In genomic region chr14:68293404-68293803, GRCh38 we compare ENCODE assay signal across 14 cellular contexts.
DNase-seq lines count a peak whose midpoint lies in the region; ATAC-seq lines count a peak whose summit lies in the region.
"Had no signal": no experiment of that assay in that cellular context is flagged by ENCODE, and none has a peak within 500 bp of the region (broad histone marks: within the 10 kb centered on the region; RNA-seq: fewer than 3 reads in every experiment).

No MANE protein-coding gene starts in this region.

- POLR2A ChIA-PET in activated CD4-positive, alpha-beta memory T cell treated with anti-CD3 and anti-CD28 coated beads for 36 hours (lab: Charles Lee): interaction anchor here (0.8 kb wide), 1 partner anchor 10 kb away, joined by 3 read pairs; no protein-coding TSS in a partner anchor
- POLR2A ChIA-PET in activated CD4-positive, alpha-beta memory T cell treated with anti-CD3 and anti-CD28 coated beads, Interleukin-2, amount 10 ng/mL, durations not matched to agents 7 days and 5 days (lab: Charles Lee): interaction anchor here (0.9 to 2.2 kb wide), 2 partner anchors 10 to 499 kb away, joined by 3 to 8 read pairs; no protein-coding TSS in a partner anchor

- H3K27ac Mint-ChIP-seq in activated CD4-positive, alpha-beta memory T cell treated with anti-CD3 and anti-CD28 coated beads for 36 hours: peak overlapping the region; percentile 29
- H3K27ac Mint-ChIP-seq in activated CD4-positive, alpha-beta memory T cell treated with anti-CD3 and anti-CD28 coated beads, Interleukin-2, amount 10 ng/mL, durations not matched to agents 7 days and 5 days: no peak overlapping the region
- H3K27ac Mint-ChIP-seq in T-helper 17 cell: peak overlapping the region; percentile 98

- H3K27me3 ChIP-seq in subcutaneous abdominal adipose tissue (ENCODE audit: control insufficient read depth in 5 of 5, insufficient read depth in 4 of 5, low read length in 5 of 5): no peaks in the 10 kb centered on the region
- H3K27me3 ChIP-seq: heart right ventricle had no signal

- H3K27me3 Mint-ChIP-seq in activated CD4-positive, alpha-beta memory T cell treated with anti-CD3 and anti-CD28 coated beads for 36 hours: no peaks in the 10 kb centered on the region
- no peaks in the 10 kb centered on the region for H3K27me3 Mint-ChIP-seq in activated CD4-positive, alpha-beta memory T cell treated with anti-CD3 and anti-CD28 coated beads, Interleukin-2, amount 10 ng/mL, durations not matched to agents 7 days and 5 days
- no peaks in the 10 kb centered on the region for H3K27me3 Mint-ChIP-seq in T-helper 17 cell

- peaks cover 0 to 36% (median 19%) of the 10 kb centered on the region in 5 donors for H3K4me1 ChIP-seq in subcutaneous abdominal adipose tissue (ENCODE audit: control insufficient read depth in 5 of 5, insufficient read depth in 5 of 5, low read length in 5 of 5)

- peaks cover 31% of the 10 kb centered on the region for H3K4me1 Mint-ChIP-seq in activated CD4-positive, alpha-beta memory T cell treated with anti-CD3 and anti-CD28 coated beads for 36 hours (ENCODE audit: low read depth)
- H3K4me1 Mint-ChIP-seq in activated CD4-positive, alpha-beta memory T cell treated with anti-CD3 and anti-CD28 coated beads, Interleukin-2, amount 10 ng/mL, durations not matched to agents 7 days and 5 days: peaks cover 21% of the 10 kb centered on the region
- peaks cover 44% of the 10 kb centered on the region for H3K4me1 Mint-ChIP-seq in T-helper 17 cell

- H3K36me3 ChIP-seq in subcutaneous abdominal adipose tissue (ENCODE audit: control insufficient read depth in 5 of 5, insufficient read depth in 5 of 5, low read length in 5 of 5): no peaks in the 10 kb centered on the region
- H3K36me3 ChIP-seq: heart right ventricle had no signal

- H3K9me3 Mint-ChIP-seq in activated CD4-positive, alpha-beta memory T cell treated with anti-CD3 and anti-CD28 coated beads for 36 hours: no peaks in the 10 kb centered on the region
- no peaks in the 10 kb centered on the region for H3K9me3 Mint-ChIP-seq in activated CD4-positive, alpha-beta memory T cell treated with anti-CD3 and anti-CD28 coated beads, Interleukin-2, amount 10 ng/mL, durations not matched to agents 7 days and 5 days

- CTCF ChIA-PET in activated CD4-positive, alpha-beta memory T cell treated with anti-CD3 and anti-CD28 coated beads for 36 hours (lab: Charles Lee): interaction anchor here (0.6 to 0.9 kb wide), 2 partner anchors 197 to 530 kb away, joined by 3 read pairs; no protein-coding TSS in a partner anchor
- CTCF ChIA-PET in activated CD4-positive, alpha-beta memory T cell treated with anti-CD3 and anti-CD28 coated beads, Interleukin-2, amount 10 ng/mL, durations not matched to agents 7 days and 5 days (lab: Charles Lee): interaction anchor here (0.9 to 2.8 kb wide), 4 partner anchors 9 to 551 kb away, joined by 3 to 9 read pairs (median 4); no protein-coding TSS in a partner anchor

- intact Hi-C loops in activated CD4-positive, alpha-beta memory T cell treated with anti-CD3 and anti-CD28 coated beads for 36 hours (cut with micrococcal nuclease): no loop called here

- no peak for DNase-seq in activated CD4-positive, alpha-beta memory T cell treated with anti-CD3 and anti-CD28 coated beads for 36 hours
- DNase-seq in activated CD4-positive, alpha-beta memory T cell treated with anti-CD3 and anti-CD28 coated beads, Interleukin-2, amount 10 ng/mL, durations not matched to agents 7 days and 5 days: no peak
- DNase-seq in T-helper 17 cell: no peak
- DNase-seq in medulla oblongata (ENCODE audit: extremely low spot score): peak; percentile 50
- DNase-seq in SIG-M5 treated with dmso at 0.1 percent for 504 hours (lab: John Stamatoyannopoulos, UW; ENCODE audit: unreplicated experiment): no peak
- DNase-seq: ACHN, HCEC 1CT, heart right ventricle, MM.1S, NCI-H510A treated with DMSO at 0.1 percent for 48 hours, Right ventricle myocardium superior had no signal

- peak; percentile 69 for ATAC-seq in T-helper 17 cell
- no peak for ATAC-seq in GM18867 (IDR thresholded peaks at IDR 0.05; ENCODE audit: unreplicated experiment)
- no peak for ATAC-seq in GM18520 (IDR thresholded peaks at IDR 0.05; ENCODE audit: unreplicated experiment)
- ATAC-seq: heart right ventricle had no signal

- H3K36me3 Mint-ChIP-seq in activated CD4-positive, alpha-beta memory T cell treated with anti-CD3 and anti-CD28 coated beads for 36 hours: no peaks in the 10 kb centered on the region
- H3K36me3 Mint-ChIP-seq in activated CD4-positive, alpha-beta memory T cell treated with anti-CD3 and anti-CD28 coated beads, Interleukin-2, amount 10 ng/mL, durations not matched to agents 7 days and 5 days (ENCODE audit: low read depth): no peaks in the 10 kb centered on the region
- no peaks in the 10 kb centered on the region for H3K36me3 Mint-ChIP-seq in T-helper 17 cell (ENCODE audit: low read depth)

- H3K4me3 ChIP-seq in subcutaneous abdominal adipose tissue (ENCODE audit: low read depth in 1 of 5, low read length in 5 of 5): no peak overlapping the region
- H3K4me3 ChIP-seq: heart right ventricle had no signal

- H3K9me3 ChIP-seq in T-helper 17 cell (ENCODE audit: control insufficient read depth, low read length, poor library complexity, severe bottlenecking) (no peaks in the 10 kb centered on the region), subcutaneous abdominal adipose tissue (ENCODE audit: control insufficient read depth in 5 of 5, low read length in 5 of 5) (no peaks in the 10 kb centered on the region)
- H3K9me3 ChIP-seq: heart right ventricle had no signal

- H3K4me3 Mint-ChIP-seq in activated CD4-positive, alpha-beta memory T cell treated with anti-CD3 and anti-CD28 coated beads for 36 hours: no peak overlapping the region
- H3K4me3 Mint-ChIP-seq in activated CD4-positive, alpha-beta memory T cell treated with anti-CD3 and anti-CD28 coated beads, Interleukin-2, amount 10 ng/mL, durations not matched to agents 7 days and 5 days: no peak overlapping the region
- peak overlapping the region; percentile 81 for H3K4me3 Mint-ChIP-seq in T-helper 17 cell

- H3K9ac ChIP-seq in subcutaneous abdominal adipose tissue (ENCODE audit: low read length in 5 of 5): no peak overlapping the region

- peak overlapping the region; percentile 34 for H3K27ac ChIP-seq in subcutaneous abdominal adipose tissue (ENCODE audit: low read depth, low read length)
